In genomic region chr18:10745971-10746370, GRCh38 we compare ENCODE assay signal across 31 cellular contexts.
"Had no signal": no experiment of that assay in that cellular context is flagged by ENCODE, and none has a peak within 500 bp of the region (broad histone marks: within the 10 kb centered on the region; RNA-seq: fewer than 3 reads in every experiment).

No MANE protein-coding gene starts in this region.

- H3K4me1 ChIP-seq: Peyer's patch had no signal

- H3K4me2 ChIP-seq: KMS-11, SK-N-SH had no signal

- H3K9me2 ChIP-seq: SK-N-SH had no signal

- H3K36me3 ChIP-seq: Peyer's patch, SJSA1 had no signal

- H3K9me3 ChIP-seq: Peyer's patch, SJSA1, SK-N-SH had no signal

- ATAC-seq: PC-3 had no signal

- H3K27me3 ChIP-seq: Peyer's patch, SJSA1 had no signal

- H3K27ac ChIP-seq: KMS-11, Peyer's patch, SJSA1 had no signal

- H3K4me3 ChIP-seq: Peyer's patch, SJSA1 had no signal

- DNase-seq: Karpas-422, KBM-7, MM.1S, MV-4-11, NCI-H1092, NCI-H1105, NCI-H1417 treated with DMSO at 0.1 percent for 48 hours, NCI-H1436 treated with DMSO at 0.1 percent for 48 hours, NCI-H1694 treated with DMSO at 0.1 percent for 48 hours, NCI-H187 treated with DMSO at 0.1 percent for 48 hours, NCI-H2029, NCI-H2081, NCI-H2171 treated with DMSO at 0.1 percent for 48 hours, NCI-H2227 treated with DMSO at 0.1 percent for 48 hours, NCI-H345, NCI-H446, NCI-H510A treated with DMSO at 0.1 percent for 48 hours, NCI-H524 treated with DMSO at 0.1 percent for 48 hours, NCI-H526 treated with DMSO at 0.1 percent for 48 hours, NCI-H748 treated with DMSO at 0.1 percent for 48 hours, NCI-H82, OCI-M1, PC-3, Peyer's patch, Right ventricle myocardium superior, RPMI8226, SHP77 treated with DMSO at 0.1 percent for 48 hours, SK-N-SH, SW 1271 had no signal

- H3K9ac ChIP-seq: KMS-11, SK-N-SH had no signal
